In the genomic region with DNA sequence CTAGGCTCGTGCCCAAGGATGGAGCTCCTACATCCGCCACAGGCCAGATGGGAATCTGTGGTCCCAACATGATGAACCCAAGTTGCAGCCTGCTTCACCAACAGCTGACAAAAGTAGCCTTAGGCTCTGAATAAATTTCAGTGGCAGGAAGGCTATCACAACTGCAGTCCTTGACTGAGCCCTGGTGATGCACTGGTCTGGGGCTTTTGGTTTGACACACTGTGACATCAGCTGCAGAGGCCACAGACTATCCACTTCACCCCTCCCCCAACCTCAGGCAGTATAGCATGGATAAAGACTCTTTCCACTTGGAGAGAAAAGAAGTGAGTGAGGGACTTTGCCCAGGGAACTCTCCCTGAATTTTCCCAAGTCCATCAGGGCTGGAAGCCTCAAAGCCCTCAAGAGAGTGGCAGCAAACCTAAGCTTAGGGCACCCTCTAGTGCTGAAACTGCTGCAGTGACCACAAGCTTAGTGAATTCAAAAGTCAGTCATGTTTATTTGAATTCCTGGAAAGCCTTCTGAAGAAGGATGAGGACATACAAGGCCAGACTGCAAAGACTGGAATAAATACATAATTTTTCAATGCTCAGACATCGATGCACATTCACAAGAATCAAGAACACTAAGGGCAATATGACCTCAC, we compare ENCODE assay signal across 9 cellular contexts.
A peak's percentile ranks its signal among the peaks of the same experiment; 100 is the strongest.
DNase-seq lines count a peak whose midpoint lies in the region; ATAC-seq, FAIRE-seq and TF ChIP-seq lines count a peak whose summit lies in the region.
"Had no signal": no experiment of that assay in that cellular context is flagged by ENCODE, and none has a peak within 500 bp of the region (broad histone marks: within the 10 kb centered on the region; RNA-seq: fewer than 3 reads in every experiment).

No MANE protein-coding gene starts in this region.

- no peaks in the 10 kb centered on the region for H3K27me3 ChIP-seq in heart left ventricle
- no peaks in the 10 kb centered on the region for H3K27me3 ChIP-seq in right cardiac atrium (ENCODE audit: control insufficient read depth, insufficient read depth)
- no peaks in the 10 kb centered on the region for H3K27me3 ChIP-seq in vagina

- intact Hi-C loops in heart left ventricle (cut with DNase I): loop anchor here in 1 of 10 donors (10.0 kb wide), 1 partner anchor 290 kb away; no protein-coding TSS in a partner anchor
- intact Hi-C loops in right cardiac atrium (cut with DNase I): no loop called here
- intact Hi-C loops in vagina (cut with DNase I): no loop called here

- no peaks in the 10 kb centered on the region for H3K36me3 ChIP-seq in heart left ventricle
- no peaks in the 10 kb centered on the region for H3K36me3 ChIP-seq in vagina

- no peak overlapping the region for H3K4me3 Mint-ChIP-seq in endothelial cell (ENCODE audit: unreplicated experiment)
- H3K4me3 Mint-ChIP-seq: activated naive CD8-positive, alpha-beta T cell treated with anti-CD3 and anti-CD28 coated beads, Interleukin-2, amount 10 ng/mL, durations not matched to agents 7 days and 5 days had no signal

- FAIRE-seq in urothelium cell line (lab: Jason Lieb, UNC): no peak

- 53 to 69% (median 58%) methylated on average over 3 of the region's 3 CpGs for WGBS in heart left ventricle, 4 donors
- WGBS in right cardiac atrium: 66% methylated on average over 3 of the region's 3 CpGs

- TF ChIP-seq CTCF in heart left ventricle (IDR thresholded peaks at IDR 0.05): peak in 8 of 12 donors; percentile 8 to 37 (median 30)
- TF ChIP-seq CTCF in endothelial cell (IDR thresholded peaks at IDR 0.05; ENCODE audit: unreplicated experiment): no peak
- no peak for TF ChIP-seq CTCF in vagina (IDR thresholded peaks at IDR 0.05)

- H3K4me1 ChIP-seq in heart left ventricle: no peaks in the 10 kb centered on the region
- H3K4me1 ChIP-seq in right cardiac atrium (ENCODE audit: control insufficient read depth, insufficient read depth, low read length): no peaks in the 10 kb centered on the region
- no peaks in the 10 kb centered on the region for H3K4me1 ChIP-seq in vagina

- H3K9me3 ChIP-seq in heart left ventricle (no peaks in the 10 kb centered on the region), right cardiac atrium (ENCODE audit: control insufficient read depth, low read length) (no peaks in the 10 kb centered on the region), vagina (no peaks in the 10 kb centered on the region)

- H3K27ac ChIP-seq in heart left ventricle: no peak overlapping the region
- H3K27ac ChIP-seq in right cardiac atrium (ENCODE audit: low read length): no peak overlapping the region
- H3K27ac ChIP-seq in vagina: no peak overlapping the region

- peaks cover 2% of the 10 kb centered on the region for H3K27me3 Mint-ChIP-seq in endothelial cell (ENCODE audit: unreplicated experiment)
- H3K27me3 Mint-ChIP-seq: activated naive CD8-positive, alpha-beta T cell treated with anti-CD3 and anti-CD28 coated beads, Interleukin-2, amount 10 ng/mL, durations not matched to agents 7 days and 5 days had no signal

- ATAC-seq in heart left ventricle (no peak), right cardiac atrium (no peak), GM19397 (IDR thresholded peaks at IDR 0.05; ENCODE audit: unreplicated experiment) (no peak)

- no peaks in the 10 kb centered on the region for H3K4me1 Mint-ChIP-seq in endothelial cell (ENCODE audit: unreplicated experiment)
- H3K4me1 Mint-ChIP-seq: activated naive CD8-positive, alpha-beta T cell treated with anti-CD3 and anti-CD28 coated beads, Interleukin-2, amount 10 ng/mL, durations not matched to agents 7 days and 5 days had no signal

- DNase-seq in heart left ventricle: no peak
- DNase-seq in right cardiac atrium: no peak
- DNase-seq in LoVo (ENCODE audit: low spot score): peak; percentile 14
- DNase-seq in endothelial cell (ENCODE audit: low spot score): peak; percentile 28
- peak; percentile 12 for DNase-seq in urothelium cell line (ENCODE audit: low spot score)
- DNase-seq in stimulated activated CD8-positive, alpha-beta memory T cell treated with anti-CD3 and anti-CD28 coated beads, Interleukin-4, amount 100 ng/mL, for 48 hours: no peak
- DNase-seq in vagina (ENCODE audit: extremely low spot score in 2 of 2): no peak
- DNase-seq: activated naive CD8-positive, alpha-beta T cell treated with anti-CD3 and anti-CD28 coated beads, Interleukin-2, amount 10 ng/mL, durations not matched to agents 7 days and 5 days had no signal

- H3K36me3 Mint-ChIP-seq in endothelial cell (ENCODE audit: low read depth, unreplicated experiment): no peaks in the 10 kb centered on the region
- H3K36me3 Mint-ChIP-seq: activated naive CD8-positive, alpha-beta T cell treated with anti-CD3 and anti-CD28 coated beads, Interleukin-2, amount 10 ng/mL, durations not matched to agents 7 days and 5 days had no signal

- H3K4me3 ChIP-seq in heart left ventricle (no peak overlapping the region), right cardiac atrium (ENCODE audit: low read length) (no peak overlapping the region), vagina (no peak overlapping the region)

- H3K27ac Mint-ChIP-seq in endothelial cell (ENCODE audit: unreplicated experiment): no peak overlapping the region
- H3K27ac Mint-ChIP-seq: activated naive CD8-positive, alpha-beta T cell treated with anti-CD3 and anti-CD28 coated beads, Interleukin-2, amount 10 ng/mL, durations not matched to agents 7 days and 5 days had no signal

- no peaks in the 10 kb centered on the region for H3K9me3 Mint-ChIP-seq in endothelial cell (ENCODE audit: unreplicated experiment)
- H3K9me3 Mint-ChIP-seq: activated naive CD8-positive, alpha-beta T cell treated with anti-CD3 and anti-CD28 coated beads, Interleukin-2, amount 10 ng/mL, durations not matched to agents 7 days and 5 days had no signal

- no peak for TF ChIP-seq POLR2A in heart left ventricle (IDR thresholded peaks at IDR 0.05)
- TF ChIP-seq POLR2A in vagina (IDR thresholded peaks at IDR 0.05): no peak

Comparison
In these comparisons a context has a peak if more than half of its experiments do, and no peak if none do; other contexts are left out.
1. DNase-seq: peak in LoVo (single experiment), endothelial cell (single experiment) and urothelium cell line (single experiment); none in heart left ventricle (0 of 5), right cardiac atrium (0 of 3), stimulated activated CD8-positive, alpha-beta memory T cell treated with anti-CD3 and anti-CD28 coated beads, Interleukin-4, amount 100 ng/mL, for 48 hours (single experiment) and vagina (0 of 2).
2. CTCF ChIP-seq: peak in heart left ventricle (8 of 12); none in endothelial cell (single experiment) and vagina (0 of 3).